34 cellular contexts compared by ENCODE assay signal in the genomic region with DNA sequence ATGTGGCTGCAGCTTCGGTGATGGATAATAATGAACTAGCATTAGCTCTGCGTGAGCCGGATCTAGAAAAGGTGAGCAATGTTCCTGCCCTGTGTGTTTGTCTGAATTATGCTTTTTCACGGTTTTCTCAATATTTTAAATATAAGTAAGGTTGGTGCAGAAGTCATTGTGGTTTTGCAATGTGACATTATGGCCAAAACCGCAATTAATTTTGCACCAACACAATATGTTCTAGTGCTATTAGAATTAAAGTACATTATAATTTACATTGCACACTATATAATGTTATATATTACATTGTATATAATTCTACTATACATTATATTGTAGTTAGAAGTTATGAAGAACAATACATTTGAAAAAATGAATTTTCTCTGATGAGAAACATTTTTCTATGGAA.
"Had no signal": no experiment of that assay in that cellular context is flagged by ENCODE, and none has a peak within 500 bp of the region (broad histone marks: within the 10 kb centered on the region; RNA-seq: fewer than 3 reads in every experiment).

No MANE protein-coding gene starts in this region.

- H3K36me3 ChIP-seq: MG63 had no signal

- DNase-seq: Karpas-422, Kasumi-1, MG63, MM.1S, MV-4-11, NCI-H1048, NCI-H1092, NCI-H1092 treated with DMSO at 0.1 percent for 48 hours, NCI-H1105, NCI-H1417, NCI-H1417 treated with DMSO at 0.1 percent for 48 hours, NCI-H1436, NCI-H1436 treated with DMSO at 0.1 percent for 48 hours, NCI-H146, NCI-H1694, NCI-H1694 treated with DMSO at 0.1 percent for 48 hours, NCI-H187, NCI-H187 treated with DMSO at 0.1 percent for 48 hours, NCI-H1930, NCI-H2029, NCI-H2029 treated with DMSO at 0.1 percent for 48 hours, NCI-H2081, NCI-H2081 treated with DMSO at 0.1 percent for 48 hours, NCI-H2107, NCI-H2171, NCI-H2171 treated with DMSO at 0.1 percent for 48 hours, NCI-H2227 treated with DMSO at 0.1 percent for 48 hours, NCI-H226, NCI-H345, NCI-H446, NCI-H446 treated with DMSO at 0.1 percent for 48 hours, NCI-H510A, NCI-H510A treated with DMSO at 0.1 percent for 48 hours, NCI-H524 had no signal

- H3K4me3 ChIP-seq: MG63 had no signal

- H3K27me3 ChIP-seq: MG63 had no signal

- H3K9me3 ChIP-seq: MG63 had no signal
